ENCODE assay signal across 23 cellular contexts in genomic region chr1:5403935-5404334, GRCh38.
"Had no signal": no experiment of that assay in that cellular context is flagged by ENCODE, and none has a peak within 500 bp of the region (broad histone marks: within the 10 kb centered on the region; RNA-seq: fewer than 3 reads in every experiment).

No MANE protein-coding gene starts in this region.

- H3K27ac ChIP-seq: Peyer's patch, SJSA1 had no signal

- H3K9me2 ChIP-seq: SK-N-SH had no signal

- H3K4me3 ChIP-seq: Peyer's patch, SJSA1 had no signal

- H3K36me3 ChIP-seq: Peyer's patch, SJSA1 had no signal

- H3K9me3 ChIP-seq: Peyer's patch, SJSA1, SK-N-SH had no signal

- H3K4me1 ChIP-seq: Peyer's patch, SJSA1 had no signal

- H3K27me3 ChIP-seq: Peyer's patch, SJSA1 had no signal

- DNase-seq: activated CD4-positive, alpha-beta T cell treated with anti-CD3 and anti-CD28 coated beads for 36 hours; activated CD4-positive, alpha-beta T cell treated with anti-CD3 and anti-CD28 coated beads, Interleukin-2, amount 10 ng/mL, durations not matched to agents 7 days and 5 days; activated CD4-positive, alpha-beta T cell treated with anti-CD3 and anti-CD28 coated beads, Interleukin-2, amount 50 U/mL, for 48 hours; activated CD8-positive, alpha-beta T cell treated with anti-CD3 and anti-CD28 coated beads, Interleukin-2, amount 10 ng/mL, durations not matched to agents 7 days and 5 days; activated gamma-delta T cell treated with Interleukin-2 at 50 U/mL for 16 hours; activated naive CD4-positive, alpha-beta T cell treated with anti-CD3 and anti-CD28 coated beads for 36 hours; activated naive CD8-positive, alpha-beta T cell treated with anti-CD3 and anti-CD28 coated beads, Interleukin-2, amount 50 U/mL, for 24 hours; activated T-cell treated with anti-CD3 and anti-CD28 coated beads, Interleukin-2, amount 50 U/mL, for 4 hours; anterior cingulate cortex; Karpas-422; KBM-7; NCI-H1105; NCI-H1417 treated with DMSO at 0.1 percent for 48 hours; NCI-H1694; NCI-H1930; NCI-H2081 treated with DMSO at 0.1 percent for 48 hours; NCI-H226; NCI-H524 treated with DMSO at 0.1 percent for 48 hours; RPMI8226; SHP77 treated with DMSO at 0.1 percent for 48 hours; SK-N-SH had no signal

- ATAC-seq: activated CD4-positive, alpha-beta T cell treated with anti-CD3 and anti-CD28 coated beads for 36 hours; activated CD8-positive, alpha-beta T cell treated with anti-CD3 and anti-CD28 coated beads, Interleukin-2, amount 10 ng/mL, durations not matched to agents 7 days and 5 days; activated naive CD8-positive, alpha-beta T cell treated with anti-CD3 and anti-CD28 coated beads, Interleukin-2, amount 50 U/mL, for 24 hours; activated T-cell treated with anti-CD3 and anti-CD28 coated beads, Interleukin-2, amount 50 U/mL, for 4 hours had no signal

- H3K4me2 ChIP-seq: SK-N-SH had no signal
